In genomic region chr6:114862064-114862463, GRCh38 we compare ENCODE assay signal across 33 cellular contexts.
"Had no signal": no experiment of that assay in that cellular context is flagged by ENCODE, and none has a peak within 500 bp of the region (broad histone marks: within the 10 kb centered on the region; RNA-seq: fewer than 3 reads in every experiment).

No MANE protein-coding gene starts in this region.

- H3K36me3 ChIP-seq: MG63 had no signal

- H3K9me3 ChIP-seq: MG63 had no signal

- H3K4me3 ChIP-seq: MG63 had no signal

- H3K27me3 ChIP-seq: MG63 had no signal

- DNase-seq: Kasumi-1, MG63, MM.1S, MV-4-11, NCI-H1048, NCI-H1092, NCI-H1092 treated with DMSO at 0.1 percent for 48 hours, NCI-H1105, NCI-H1105 treated with DMSO at 0.1 percent for 48 hours, NCI-H1417, NCI-H1417 treated with DMSO at 0.1 percent for 48 hours, NCI-H1436 treated with DMSO at 0.1 percent for 48 hours, NCI-H146, NCI-H1694, NCI-H1694 treated with DMSO at 0.1 percent for 48 hours, NCI-H187, NCI-H187 treated with DMSO at 0.1 percent for 48 hours, NCI-H1930, NCI-H2029, NCI-H2029 treated with DMSO at 0.1 percent for 48 hours, NCI-H2081, NCI-H2081 treated with DMSO at 0.1 percent for 48 hours, NCI-H2107, NCI-H2171, NCI-H2171 treated with DMSO at 0.1 percent for 48 hours, NCI-H2227 treated with DMSO at 0.1 percent for 48 hours, NCI-H345, NCI-H446, NCI-H446 treated with DMSO at 0.1 percent for 48 hours, NCI-H510A, NCI-H524, NCI-H524 treated with DMSO at 0.1 percent for 48 hours, NCI-H526 had no signal
